Comparison of ENCODE assay signal across 7 cellular contexts in the genomic region with DNA sequence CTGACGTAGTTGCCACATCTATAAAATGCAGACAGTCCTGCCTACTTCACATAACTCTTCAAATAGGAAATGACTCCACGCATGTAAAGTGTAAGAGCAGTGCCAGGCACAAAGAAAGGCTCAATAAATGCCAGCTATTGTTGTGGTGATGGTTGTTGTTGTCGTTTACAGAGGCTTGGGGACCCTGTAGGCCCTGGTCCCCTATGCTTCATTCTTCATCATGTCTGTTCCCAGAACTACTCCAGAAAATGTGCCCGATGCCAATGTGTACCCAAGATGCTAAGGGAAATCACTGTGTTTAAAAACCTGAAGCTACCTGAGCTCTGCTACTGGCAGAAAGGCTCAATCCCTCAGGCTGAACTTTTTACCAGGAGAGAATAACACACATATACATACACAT.
"Had no signal": no experiment of that assay in that cellular context is flagged by ENCODE, and none has a peak within 500 bp of the region (broad histone marks: within the 10 kb centered on the region; RNA-seq: fewer than 3 reads in every experiment).

No MANE protein-coding gene starts in this region.

- H3K4me2 ChIP-seq: GM23338 had no signal

- H2AFZ ChIP-seq: GM23338 had no signal

- H3K4me3 Mint-ChIP-seq: GM23338, H9 had no signal

- ATAC-seq: GM23338 had no signal

- DNase-seq: H9, HCEC 1CT, IMR-90 had no signal

- H3K4me3 ChIP-seq: GM23338 had no signal

- H3K27ac Mint-ChIP-seq: GM23338, H9 had no signal

- H3K4me1 Mint-ChIP-seq: GM23338, H9 had no signal

- H3K9me3 Mint-ChIP-seq: GM23338, H9 had no signal

- H3K27ac ChIP-seq: HL-60 had no signal

- FAIRE-seq: H1, H54 had no signal
